ENCODE assay signal across 25 cellular contexts in the genomic region with DNA sequence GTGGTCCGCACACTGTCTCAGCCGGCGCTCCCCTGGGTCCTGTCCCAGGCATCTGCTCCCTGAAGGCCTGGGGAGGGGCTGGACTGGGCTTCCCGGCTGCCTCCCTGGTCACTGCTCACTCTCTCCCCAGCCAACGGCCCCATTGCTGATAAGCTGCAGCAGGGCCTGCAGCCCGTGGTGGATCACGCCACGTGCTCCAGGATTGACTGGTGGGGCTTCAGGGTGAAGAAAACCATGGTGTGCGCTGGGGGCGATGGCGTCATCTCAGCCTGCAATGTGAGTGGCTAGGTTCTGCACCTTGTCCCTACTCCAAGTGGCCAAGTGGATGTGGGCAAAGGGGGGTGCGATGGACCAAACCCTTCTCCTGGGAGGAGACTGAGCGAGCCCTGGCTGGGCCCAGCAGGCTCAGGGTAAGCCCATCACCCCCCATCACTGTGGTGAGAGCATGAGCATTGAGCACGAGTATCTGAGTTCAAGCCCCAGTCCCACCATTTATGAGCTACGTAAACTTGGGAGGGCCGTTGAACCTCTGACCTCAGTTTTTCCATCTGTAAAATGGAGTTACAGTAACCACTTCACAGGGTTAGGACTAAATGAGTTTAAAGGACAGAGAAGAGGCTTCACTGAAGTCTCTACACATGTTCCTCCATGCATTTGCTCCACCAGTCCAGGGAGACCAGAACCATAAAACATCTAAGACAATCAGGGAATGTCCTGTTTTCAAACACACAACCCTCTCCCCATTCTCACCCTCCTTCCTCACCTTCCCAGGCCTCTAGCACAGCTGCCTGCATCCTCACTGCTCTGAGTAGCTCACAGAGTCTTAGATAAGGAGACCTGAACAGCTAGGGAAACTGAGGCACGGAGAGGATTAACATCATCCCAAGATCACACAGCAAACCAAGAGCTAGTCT. TPM values are rescaled to one million over a fixed set of nuclear protein-coding genes. Genes with fewer than 3 reads are reported as not detected.
DNase-seq lines count a peak whose midpoint lies in the region; ATAC-seq, FAIRE-seq and TF ChIP-seq lines count a peak whose summit lies in the region.
"Had no signal": no experiment of that assay in that cellular context is flagged by ENCODE, and none has a peak within 500 bp of the region (broad histone marks: within the 10 kb centered on the region; RNA-seq: fewer than 3 reads in every experiment).

No MANE protein-coding gene starts in this region.

- no peaks in the 10 kb centered on the region for H3K4me1 ChIP-seq in HEK293 (ENCODE audit: control insufficient read depth, insufficient read depth, low read length)
- H3K4me1 ChIP-seq in K562 (replicated peaks in 1 of 2; ENCODE audit: control insufficient read depth in 2 of 2, insufficient read depth in 2 of 2, low read length in 2 of 2), result peaks cover 7 to 16% of the 10 kb centered on the region in 2 experiments; a peak in 4 of 5 replicates
- no peaks in the 10 kb centered on the region for H3K4me1 ChIP-seq in neuronal stem cell (ENCODE audit: control insufficient read depth in 2 of 2, insufficient read depth in 1 of 2, low read depth in 1 of 2, low read length in 2 of 2)
- no peaks in the 10 kb centered on the region for H3K4me1 ChIP-seq in tibial nerve
- H3K4me1 ChIP-seq: HAP-1 had no signal

- no peak overlapping the region for H3K4ac ChIP-seq in neuronal stem cell (ENCODE audit: low read length)

- in situ Hi-C loops in K562 (cut with MboI), result no loop called here

- H3K27me3 ChIP-seq in K562 (ENCODE audit: control insufficient read depth in 2 of 2, insufficient read depth in 2 of 2, low read length in 2 of 2) (no peaks in the 10 kb centered on the region), neuronal stem cell (ENCODE audit: control insufficient read depth in 3 of 3, insufficient read depth in 3 of 3, low read depth in 1 of 3, low read length in 3 of 3) (peaks cover 0 to 22% (median 0%) of the 10 kb centered on the region in 3 experiments), tibial nerve (peaks cover 0 to 18% of the 10 kb centered on the region in 2 donors)

- H2BK120ac ChIP-seq in neuronal stem cell (ENCODE audit: low read depth, low read length), result no peak overlapping the region

- ATAC-seq in K562, result peak; percentile 87
- ATAC-seq: PC-3, T-cell had no signal

- no peak overlapping the region for H2BK5ac ChIP-seq in neuronal stem cell (ENCODE audit: low read length)

- no peaks in the 10 kb centered on the region for H3K79me2 ChIP-seq in K562 (ENCODE audit: control insufficient read depth, insufficient read depth, low read length)

- H3K27ac ChIP-seq in HEK293 (ENCODE audit: extremely low read depth, low read depth, low read length), result no peak overlapping the region
- H3K27ac ChIP-seq in K562 (ENCODE audit: extremely low read depth, low read depth, low read length), result no peak overlapping the region
- H3K27ac ChIP-seq in neuronal stem cell (replicated peaks; ENCODE audit: low read length), result no peak overlapping the region
- no peak overlapping the region for H3K27ac ChIP-seq in tibial nerve
- H3K27ac ChIP-seq: HL-60, KMS-11, SK-N-MC had no signal

- FAIRE-seq in K562 (lab: Jason Lieb, UNC), result peak; percentile 42
- FAIRE-seq: A204.1 had no signal

- no peaks in the 10 kb centered on the region for H3K9me3 Mint-ChIP-seq in activated naive CD4-positive, alpha-beta T cell treated with anti-CD3 and anti-CD28 coated beads, Interleukin-2, amount 50 U/mL, for 24 hours
- no peaks in the 10 kb centered on the region for H3K9me3 Mint-ChIP-seq in activated naive CD4-positive, alpha-beta T cell treated with anti-CD3 and anti-CD28 coated beads, Interleukin-2, amount 10 ng/mL, durations not matched to agents 7 days and 5 days
- H3K9me3 Mint-ChIP-seq: CD14-positive monocyte, T-cell had no signal

- H4K20me1 ChIP-seq in K562 (replicated peaks; ENCODE audit: control insufficient read depth, insufficient read depth, low read length), result no peaks in the 10 kb centered on the region

- no TSS peak for BruUV-seq in K562 (replicated peaks; lab: Mats Ljungman, UMichigan)

- no peak overlapping the region for H2BK12ac ChIP-seq in neuronal stem cell (ENCODE audit: low read length)

- no peak overlapping the region for H3K4me3 ChIP-seq in HEK293 (ENCODE audit: low read depth, low read length)
- H3K4me3 ChIP-seq in K562, result no peak overlapping the region
- H3K4me3 ChIP-seq in neuronal stem cell (ENCODE audit: low read length in 2 of 2), result peak overlapping the region in 1 of 2 donors; percentile 42
- no peak overlapping the region for H3K4me3 ChIP-seq in tibial nerve
- H3K4me3 ChIP-seq: HAP-1, SK-N-MC had no signal

- TF ChIP-seq RAD21 in K562 (CRISPR knock-in tag; conservative IDR thresholded peaks at IDR 0.05 in 1 of 2, IDR thresholded peaks at IDR 0.05 in 1 of 2), result no peak; a peak in 1 of 4 replicates

- peak overlapping the region; percentile 16 for H3K23ac ChIP-seq in neuronal stem cell (ENCODE audit: low read depth, low read length, poor library complexity)

- peak overlapping the region in 1 of 2 experiments; percentile 68; a peak in 2 of 4 replicates for H3K9ac ChIP-seq in K562 (ENCODE audit: insufficient read depth in 1 of 2, low read depth in 2 of 2, low read length in 2 of 2)
- H3K9ac ChIP-seq in neuronal stem cell (ENCODE audit: low read depth, low read length, poor library complexity), result no peak overlapping the region
- H3K9ac ChIP-seq: KMS-11 had no signal

- H2BK15ac ChIP-seq in neuronal stem cell (ENCODE audit: low read length), result no peak overlapping the region

- TF ChIP-seq POLR2A in K562 (conservative IDR thresholded peaks at IDR 0.05), result no peak
- TF ChIP-seq POLR2A in tibial nerve (IDR thresholded peaks at IDR 0.05), result no peak

- DNase-seq in activated naive CD4-positive, alpha-beta T cell treated with anti-CD3 and anti-CD28 coated beads, Interleukin-2, amount 10 ng/mL, durations not matched to agents 7 days and 5 days, result no peak
- peak; percentile 73 to 81 (median 76) for DNase-seq in K562 (ENCODE audit: extremely low read depth in 1 of 4, low spot score in 3 of 4)
- no peak for DNase-seq in neuronal stem cell (ENCODE audit: low spot score)
- no peak for DNase-seq in tibial nerve (ENCODE audit: low spot score in 2 of 2)
- no peak for DNase-seq in A172 (ENCODE audit: low spot score)
- no peak for DNase-seq in 8988T
- DNase-seq: DMS153, EL, NCI-H1048, NCI-H1436 treated with DMSO at 0.1 percent for 48 hours, NCI-H2029 treated with DMSO at 0.1 percent for 48 hours, NCI-H2171 treated with DMSO at 0.1 percent for 48 hours, NCI-H748 treated with DMSO at 0.1 percent for 48 hours, PC-3 had no signal

- H4K91ac ChIP-seq in neuronal stem cell (ENCODE audit: low read depth, low read length, poor library complexity), result no peak overlapping the region

- H3K36me3 ChIP-seq in HEK293 (ENCODE audit: control insufficient read depth in 2 of 2, insufficient read depth in 1 of 2, low read length in 2 of 2), result no peaks in the 10 kb centered on the region
- no peaks in the 10 kb centered on the region for H3K36me3 ChIP-seq in K562 (ENCODE audit: control insufficient read depth, insufficient read depth, low read length)
- H3K36me3 ChIP-seq in neuronal stem cell (replicated peaks in 1 of 2; ENCODE audit: control insufficient read depth in 2 of 2, insufficient read depth in 2 of 2, low read length in 2 of 2), result no peaks in the 10 kb centered on the region
- H3K36me3 ChIP-seq in tibial nerve, result no peaks in the 10 kb centered on the region
- H3K36me3 ChIP-seq: HAP-1 had no signal

- no peaks in the 10 kb centered on the region for H3K9me3 ChIP-seq in HEK293 (ENCODE audit: control insufficient read depth, insufficient read depth, low read depth, low read length)
- H3K9me3 ChIP-seq in K562 (replicated peaks; ENCODE audit: control insufficient read depth, insufficient read depth, low read depth, low read length), result no peaks in the 10 kb centered on the region
- peaks cover 0 to 4% of the 10 kb centered on the region in 2 donors for H3K9me3 ChIP-seq in neuronal stem cell (replicated peaks in 1 of 2; ENCODE audit: control insufficient read depth in 2 of 2, insufficient read depth in 1 of 2, low read depth in 1 of 2, low read length in 2 of 2)
- H3K9me3 ChIP-seq in tibial nerve, result no peaks in the 10 kb centered on the region

- H3K14ac ChIP-seq in neuronal stem cell (ENCODE audit: low read length), result no peak overlapping the region

- H2AK5ac ChIP-seq in neuronal stem cell (ENCODE audit: low read depth, low read length), result peak overlapping the region; percentile 0

- no peak overlapping the region for H4K8ac ChIP-seq in neuronal stem cell (ENCODE audit: low read depth, low read length)

- no peaks in the 10 kb centered on the region for H3K79me1 ChIP-seq in neuronal stem cell (ENCODE audit: low read depth, low read length)

- peak overlapping the region; percentile 30 for H3K27ac Mint-ChIP-seq in activated naive CD4-positive, alpha-beta T cell treated with anti-CD3 and anti-CD28 coated beads, Interleukin-2, amount 50 U/mL, for 24 hours
- H3K27ac Mint-ChIP-seq in activated naive CD4-positive, alpha-beta T cell treated with anti-CD3 and anti-CD28 coated beads, Interleukin-2, amount 10 ng/mL, durations not matched to agents 7 days and 5 days, result no peak overlapping the region
- H3K27ac Mint-ChIP-seq: CD14-positive monocyte, T-cell had no signal

- H2AFZ ChIP-seq in K562 (ENCODE audit: low read depth, low read length), result peak overlapping the region; percentile 67
- H2AFZ ChIP-seq in neuronal stem cell (ENCODE audit: low read length), result no peak overlapping the region

- H3K27me3 Mint-ChIP-seq in activated naive CD4-positive, alpha-beta T cell treated with anti-CD3 and anti-CD28 coated beads, Interleukin-2, amount 50 U/mL, for 24 hours, result peaks cover 5% of the 10 kb centered on the region
- peaks cover 36% of the 10 kb centered on the region for H3K27me3 Mint-ChIP-seq in activated naive CD4-positive, alpha-beta T cell treated with anti-CD3 and anti-CD28 coated beads, Interleukin-2, amount 10 ng/mL, durations not matched to agents 7 days and 5 days

- TF ChIP-seq EP300 in K562 (IDR thresholded peaks at IDR 0.05; ENCODE audit: low read length) (peak; percentile 14; the same call in 1 of the 2 replicates), tibial nerve (IDR thresholded peaks at IDR 0.05) (no peak)

- TF ChIP-seq CTCF in HEK293 (tag by site-specific recombination; IDR thresholded peaks at IDR 0.05), result no peak
- no peak for TF ChIP-seq CTCF in K562 (IDR thresholded peaks at IDR 0.05 in 2 of 3, conservative IDR thresholded peaks at IDR 0.05 in 1 of 3; ENCODE audit: insufficient read depth in 2 of 3, low read depth in 1 of 3, low read length in 3 of 3)
- TF ChIP-seq CTCF in tibial nerve (IDR thresholded peaks at IDR 0.05), result no peak

- 0 out of 2 replicates have a peak overlapping the region, but pooled peaks have one; percentile 2 for H3K4me2 ChIP-seq in K562 (ENCODE audit: insufficient read depth, low read length)
- no peak overlapping the region for H3K4me2 ChIP-seq in neuronal stem cell (ENCODE audit: insufficient read depth, low read length, poor library complexity, severe bottlenecking)
- H3K4me2 ChIP-seq: KMS-11 had no signal

- no peaks in the 10 kb centered on the region for H3K36me3 Mint-ChIP-seq in activated naive CD4-positive, alpha-beta T cell treated with anti-CD3 and anti-CD28 coated beads, Interleukin-2, amount 50 U/mL, for 24 hours
- H3K36me3 Mint-ChIP-seq in activated naive CD4-positive, alpha-beta T cell treated with anti-CD3 and anti-CD28 coated beads, Interleukin-2, amount 10 ng/mL, durations not matched to agents 7 days and 5 days, result no peaks in the 10 kb centered on the region
- H3K36me3 Mint-ChIP-seq: CD14-positive monocyte, T-cell had no signal

- no peaks in the 10 kb centered on the region for H3K9me1 ChIP-seq in K562 (ENCODE audit: control insufficient read depth, insufficient read depth, low read length)

- intact Hi-C loops in K562 (cut with micrococcal nuclease), result no loop called here

- WGBS in K562 (ENCODE audit: insufficient coverage, low coverage, missing lambda C conversion rate), result 43% methylated on average over 17 of the region's 17 CpGs
- no CpG with 5 or more reads among the region's 17 CpGs for WGBS in neuronal stem cell (ENCODE audit: extremely low coverage in 2 of 2, insufficient read length in 2 of 2, insufficient replicate concordance in 1 of 2), 2 donors
- 77% methylated on average over 10 to 15 of the region's 17 CpGs for WGBS in tibial nerve, 2 donors

- POLR2A ChIA-PET in HEK293 (lab: Yijun Ruan, JAX), result interaction anchor here (0.6 kb wide), 1 partner anchor 158 kb away, joined by 3 read pairs; no protein-coding TSS in a partner anchor
- POLR2A ChIA-PET in K562 (lab: Yijun Ruan, JAX), result interaction anchor here (0.6 to 2.2 kb wide), 4 partner anchors 13 to 284 kb away, joined by 3 to 12 read pairs (median 3); no protein-coding TSS in a partner anchor

- H3K4me3 Mint-ChIP-seq in activated naive CD4-positive, alpha-beta T cell treated with anti-CD3 and anti-CD28 coated beads, Interleukin-2, amount 50 U/mL, for 24 hours, result no peak overlapping the region
- no peak overlapping the region for H3K4me3 Mint-ChIP-seq in activated naive CD4-positive, alpha-beta T cell treated with anti-CD3 and anti-CD28 coated beads, Interleukin-2, amount 10 ng/mL, durations not matched to agents 7 days and 5 days
- H3K4me3 Mint-ChIP-seq: T-cell had no signal

- H3K4me1 Mint-ChIP-seq in activated naive CD4-positive, alpha-beta T cell treated with anti-CD3 and anti-CD28 coated beads, Interleukin-2, amount 50 U/mL, for 24 hours, result no peaks in the 10 kb centered on the region
- peaks cover 4% of the 10 kb centered on the region for H3K4me1 Mint-ChIP-seq in activated naive CD4-positive, alpha-beta T cell treated with anti-CD3 and anti-CD28 coated beads, Interleukin-2, amount 10 ng/mL, durations not matched to agents 7 days and 5 days
- H3K4me1 Mint-ChIP-seq: CD14-positive monocyte had no signal

- CTCF ChIA-PET in activated naive CD4-positive, alpha-beta T cell treated with anti-CD3 and anti-CD28 coated beads, Interleukin-2, amount 10 ng/mL, durations not matched to agents 7 days and 5 days (lab: Charles Lee), result interaction anchor here (1.1 kb wide), 1 partner anchor 15 kb away, joined by 3 read pairs; no protein-coding TSS in a partner anchor
- CTCF ChIA-PET in HEK293 (lab: Yijun Ruan, JAX), result interaction anchor here (0.6 to 0.7 kb wide), 2 partner anchors 71 to 844 kb away, joined by 3 to 4 read pairs; no protein-coding TSS in a partner anchor
- CTCF ChIA-PET in K562 (lab: Yijun Ruan, JAX; ENCODE audit: low intra/inter-chr PET ratio), result interaction anchor here (0.6 kb wide), 1 partner anchor 12 kb away, joined by 3 read pairs; a partner anchor contains a TSS

- peak overlapping the region; percentile 55 for H3K18ac ChIP-seq in neuronal stem cell (ENCODE audit: low read length)

RNA-seq across cellular contexts. Expression of a gene that starts 6.5 kb away (rescaled TPM):
- not detected in 2 replicates for total RNA-seq in K562 (2011; cell fraction: chromatin; rRNA removed; ENCODE audit: low replicate concordance)
- not detected in 2 replicates for total RNA-seq in K562 (2011; cell fraction: nucleolus; rRNA removed)
- not detected in 2 replicates for total RNA-seq in K562 (2011; cell fraction: nucleoplasm; rRNA removed)
- total RNA-seq in K562 (2014; rRNA removed) (not detected in 2 replicates), K562 (2014; rRNA removed; fragmentation: Illumina TruSeq; extraction: Trizol) (not detected in 2 replicates), K562 (2015; rRNA removed; fragmentation: Illumina TruSeq; extraction: Trizol) (not detected in 2 replicates), K562 (2021) (0.84 and 1.2 TPM in 2 replicates), tibial nerve (1 to 10 TPM in 3 of 4 donors, under 1 TPM in 1; 0.98 to 5.7 (median 1.9) TPM)
- polyA plus RNA-seq in K562 (2011; rRNA removed) (not detected in 2 replicates), K562 (2014; fragmentation: Illumina TruSeq; extraction: Trizol) (not detected in 2 replicates), K562 (2014; fragmentation: Nextera tagmentation; extraction: Ambion mirVana) (not detected), K562 (2014; rRNA removed) (not detected in 2 replicates)
- not detected in 2 replicates for polyA plus RNA-seq in K562 (2011; cell fraction: cytosol; rRNA removed)
- polyA plus RNA-seq in K562 (2011; cell fraction: nucleus; rRNA removed), result not detected in 2 replicates
- polyA plus RNA-seq in K562 (2012), result 0.03 and 0.12 TPM in 2 replicates
- not detected in 2 replicates for polyA minus RNA-seq in K562 (2011; rRNA and poly(A)+ RNA removed)
- polyA minus RNA-seq in K562 (2011; cell fraction: cytosol; rRNA and poly(A)+ RNA removed), result not detected in 2 replicates
- not detected in 2 replicates for polyA minus RNA-seq in K562 (2011; cell fraction: nucleus; rRNA and poly(A)+ RNA removed)
- 0.21 TPM for polyA plus RNA-seq in neuronal stem cell (2013, experiment 1 of 2)
- not detected for polyA plus RNA-seq in neuronal stem cell (2013, experiment 2 of 2)
- not detected in 2 replicates for total RNA-seq in A172 (2014; rRNA removed; shearing (Covaris generic))
- total RNA-seq: NCI-H460 had no signal
- polyA plus RNA-seq: CD14-positive monocyte had no signal

RNA-seq across cellular contexts. Expression of a gene that starts 11.8 kb away (rescaled TPM):
- total RNA-seq in K562 (2011; cell fraction: chromatin; rRNA removed; ENCODE audit: low replicate concordance), result not detected in 2 replicates
- total RNA-seq in K562 (2011; cell fraction: nucleolus; rRNA removed), result not detected in 2 replicates
- not detected in 2 replicates for total RNA-seq in K562 (2011; cell fraction: nucleoplasm; rRNA removed)
- total RNA-seq in K562 (2014; rRNA removed) (not detected in 2 replicates), K562 (2014; rRNA removed; fragmentation: Illumina TruSeq; extraction: Trizol) (not detected in 2 replicates), K562 (2015; rRNA removed; fragmentation: Illumina TruSeq; extraction: Trizol) (not detected in 2 replicates), K562 (2021) (0.47 and 0.62 TPM in 2 replicates), tibial nerve (1 to 10 TPM in 3 of 4 donors, under 1 TPM in 1; 0.42 to 9.3 (median 1.5) TPM)
- polyA plus RNA-seq in K562 (2011; rRNA removed) (not detected in 2 replicates), K562 (2014; fragmentation: Illumina TruSeq; extraction: Trizol) (not detected in 2 replicates), K562 (2014; fragmentation: Nextera tagmentation; extraction: Ambion mirVana) (not detected), K562 (2014; rRNA removed) (not detected in 2 replicates)
- polyA plus RNA-seq in K562 (2011; cell fraction: cytosol; rRNA removed), result not detected in 2 replicates
- polyA plus RNA-seq in K562 (2011; cell fraction: nucleus; rRNA removed), result 0.17 TPM in 1 of 2 replicates, not detected in the other
- 0.30 TPM in 1 of 2 replicates, not detected in the other for polyA plus RNA-seq in K562 (2012)
- polyA minus RNA-seq in K562 (2011; rRNA and poly(A)+ RNA removed), result not detected in 2 replicates
- not detected in 2 replicates for polyA minus RNA-seq in K562 (2011; cell fraction: cytosol; rRNA and poly(A)+ RNA removed)
- not detected in 2 replicates for polyA minus RNA-seq in K562 (2011; cell fraction: nucleus; rRNA and poly(A)+ RNA removed)
- not detected for polyA plus RNA-seq in neuronal stem cell (2013, experiment 1 of 2)
- polyA plus RNA-seq in neuronal stem cell (2013, experiment 2 of 2), result not detected
- not detected in 2 replicates for total RNA-seq in A172 (2014; rRNA removed; shearing (Covaris generic))
- total RNA-seq: M059J, NCI-H460, PC-3 had no signal
- polyA plus RNA-seq: CD14-positive monocyte had no signal

RNA-seq across cellular contexts. Expression of a gene that starts 31.2 kb away (rescaled TPM):
- total RNA-seq in K562 (2011; cell fraction: chromatin; rRNA removed; ENCODE audit: low replicate concordance), result not detected in 2 replicates
- not detected in 2 replicates for total RNA-seq in K562 (2011; cell fraction: nucleolus; rRNA removed)
- total RNA-seq in K562 (2011; cell fraction: nucleoplasm; rRNA removed), result not detected in 2 replicates
- total RNA-seq in K562 (2014; rRNA removed) (2.1 TPM in 1 of 2 replicates, not detected in the other), K562 (2014; rRNA removed; fragmentation: Illumina TruSeq; extraction: Trizol) (not detected in 2 replicates), K562 (2015; rRNA removed; fragmentation: Illumina TruSeq; extraction: Trizol) (not detected in 2 replicates), K562 (2021) (0.40 and 0.51 TPM in 2 replicates), tibial nerve (not detected)
- polyA plus RNA-seq in K562 (2011; rRNA removed) (not detected in 2 replicates), K562 (2014; fragmentation: Illumina TruSeq; extraction: Trizol) (not detected in 2 replicates), K562 (2014; fragmentation: Nextera tagmentation; extraction: Ambion mirVana) (under 1 TPM in 1 of 2 experiments, not detected in 1; 0.25 TPM), K562 (2014; rRNA removed) (0.25 and 0.39 TPM in 2 replicates)
- 0.31 TPM in 1 of 2 replicates, not detected in the other for polyA plus RNA-seq in K562 (2011; cell fraction: cytosol; rRNA removed)
- polyA plus RNA-seq in K562 (2011; cell fraction: nucleus; rRNA removed), result not detected in 2 replicates
- polyA plus RNA-seq in K562 (2012), result 0.28 TPM in 1 of 2 replicates, not detected in the other
- 0.28 TPM in 1 of 2 replicates, not detected in the other for polyA minus RNA-seq in K562 (2011; rRNA and poly(A)+ RNA removed)
- not detected in 2 replicates for polyA minus RNA-seq in K562 (2011; cell fraction: cytosol; rRNA and poly(A)+ RNA removed)
- polyA minus RNA-seq in K562 (2011; cell fraction: nucleus; rRNA and poly(A)+ RNA removed), result not detected in 2 replicates
- not detected for polyA plus RNA-seq in neuronal stem cell (2013, experiment 1 of 2)
- polyA plus RNA-seq in neuronal stem cell (2013, experiment 2 of 2), result not detected
- not detected in 2 replicates for total RNA-seq in A172 (2014; rRNA removed; shearing (Covaris generic))
- total RNA-seq: M059J, NCI-H460, PC-3 had no signal
- polyA plus RNA-seq: CD14-positive monocyte had no signal

RNA-seq across cellular contexts. Expression of a gene that starts 35.0 kb away (rescaled TPM):
- 5.8 and 18.8 TPM in 2 replicates for total RNA-seq in K562 (2011; cell fraction: chromatin; rRNA removed; ENCODE audit: low replicate concordance)
- 14.5 and 18.0 TPM in 2 replicates for total RNA-seq in K562 (2011; cell fraction: nucleolus; rRNA removed)
- 10.8 and 14.2 TPM in 2 replicates for total RNA-seq in K562 (2011; cell fraction: nucleoplasm; rRNA removed)
- total RNA-seq in K562 (2014; rRNA removed) (53.6 and 62.9 TPM in 2 replicates), K562 (2014; rRNA removed; fragmentation: Illumina TruSeq; extraction: Trizol) (8.6 and 8.8 TPM in 2 replicates), K562 (2015; rRNA removed; fragmentation: Illumina TruSeq; extraction: Trizol) (25.2 and 27.9 TPM in 2 replicates), K562 (2021) (64.3 and 70.0 TPM in 2 replicates), tibial nerve (10 to 100 TPM; 17.0 to 61.5 (median 29.6) TPM)
- polyA plus RNA-seq in K562 (2011; rRNA removed) (19.7 and 22.8 TPM in 2 replicates), K562 (2014; fragmentation: Illumina TruSeq; extraction: Trizol) (26.1 and 40.7 TPM in 2 replicates), K562 (2014; fragmentation: Nextera tagmentation; extraction: Ambion mirVana) (1 to 10 TPM; 1.7 to 1.8 TPM), K562 (2014; rRNA removed) (62.3 and 73.5 TPM in 2 replicates)
- polyA plus RNA-seq in K562 (2011; cell fraction: cytosol; rRNA removed), result 25.0 and 52.4 TPM in 2 replicates
- polyA plus RNA-seq in K562 (2011; cell fraction: nucleus; rRNA removed), result 15.0 and 24.5 TPM in 2 replicates
- 38.1 and 44.7 TPM in 2 replicates for polyA plus RNA-seq in K562 (2012)
- polyA minus RNA-seq in K562 (2011; rRNA and poly(A)+ RNA removed), result 5.5 and 6.9 TPM in 2 replicates
- polyA minus RNA-seq in K562 (2011; cell fraction: cytosol; rRNA and poly(A)+ RNA removed), result 16.4 and 20.5 TPM in 2 replicates
- polyA minus RNA-seq in K562 (2011; cell fraction: nucleus; rRNA and poly(A)+ RNA removed), result 4.4 and 5.1 TPM in 2 replicates
- 12.5 TPM for polyA plus RNA-seq in neuronal stem cell (2013, experiment 1 of 2)
- polyA plus RNA-seq in neuronal stem cell (2013, experiment 2 of 2), result 12.8 TPM
- 55.7 and 58.5 TPM in 2 replicates for total RNA-seq in A172 (2014; rRNA removed; shearing (Covaris generic))

Comparison
In these comparisons a context has a peak if more than half of its experiments do, and no peak if none do; other contexts are left out.
1. DNase-seq: peak in K562 (4 of 4); none in activated naive CD4-positive, alpha-beta T cell treated with anti-CD3 and anti-CD28 coated beads, Interleukin-2, amount 10 ng/mL, durations not matched to agents 7 days and 5 days (single experiment), neuronal stem cell (single experiment), tibial nerve (0 of 2), A172 (single experiment) and 8988T (single experiment).